8 cellular contexts compared by ENCODE assay signal in the genomic region with DNA sequence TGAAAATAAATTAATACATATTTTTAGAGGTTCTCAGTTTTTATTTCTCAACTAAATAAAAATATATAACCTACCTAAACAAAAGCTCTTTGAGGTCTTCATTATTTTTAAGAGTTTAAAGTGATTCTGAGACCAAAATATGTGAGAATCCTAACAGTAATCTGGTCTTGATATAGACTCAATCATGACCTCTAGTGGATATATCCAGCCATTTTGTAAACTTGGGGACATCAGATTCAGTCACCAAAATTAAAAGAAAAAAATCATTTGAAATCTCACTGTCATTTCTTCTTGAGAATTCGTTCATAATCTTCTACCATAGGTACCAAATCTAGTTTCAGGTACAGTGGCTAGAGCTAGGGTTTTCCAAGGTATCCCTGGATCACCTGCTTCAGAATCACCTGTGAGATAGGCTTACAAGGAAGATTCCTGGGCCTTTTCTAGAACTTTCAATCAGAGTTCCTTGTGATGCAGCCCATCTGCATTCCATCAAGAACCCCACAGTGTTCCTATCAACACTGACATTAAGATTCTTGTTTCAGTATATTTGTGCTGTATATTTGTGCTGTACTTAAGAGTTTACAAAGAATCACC.
A peak's percentile ranks its signal among the peaks of the same experiment; 100 is the strongest.
DNase-seq lines count a peak whose midpoint lies in the region; ATAC-seq, FAIRE-seq and TF ChIP-seq lines count a peak whose summit lies in the region.

No MANE protein-coding gene starts in this region.

- no peaks in the 10 kb centered on the region for H3K9me2 ChIP-seq in PC-9 (ENCODE audit: insufficient read depth)

- no peak overlapping the region for H3K4me3 ChIP-seq in PC-9

- H3K79me2 ChIP-seq in PC-9 (ENCODE audit: low read depth): no peaks in the 10 kb centered on the region

- peak; percentile 77 for TF ChIP-seq CTCF in PC-9 (conservative IDR thresholded peaks at IDR 0.05)

- H2AFZ ChIP-seq in PC-9: no peak overlapping the region

- H3K9me3 ChIP-seq in PC-9 (ENCODE audit: insufficient read depth, low read depth): no peaks in the 10 kb centered on the region

- peak; percentile 8 for DNase-seq in A172 (ENCODE audit: low spot score)
- no peak for DNase-seq in GM19239 (ENCODE audit: insufficient read length, low spot score)
- DNase-seq in PC-9: no peak
- peak; percentile 34 for DNase-seq in glomerular endothelial cell (ENCODE audit: extremely low read depth, low read depth, low spot score)
- no peak for DNase-seq in NCI-H1436 treated with DMSO at 0.1 percent for 48 hours (lab: John Stamatoyannopoulos, UW)
- no peak for DNase-seq in stimulated activated CD4-positive, alpha-beta T cell treated with anti-CD3 and anti-CD28 coated beads, Interleukin-4, amount 100 ng/mL, for 1 hour
- no peak for DNase-seq in activated T-cell treated with anti-CD3 and anti-CD28 coated beads, Interleukin-2, amount 50 U/mL, for 4 hours

- CTCF ChIA-PET in PC-9 (lab: Charles Lee): interaction anchor here (0.7 kb wide), 1 partner anchor 826 kb away, joined by 3 read pairs; no protein-coding TSS in a partner anchor

- intact Hi-C loops in PC-9 (cut with micrococcal nuclease; ENCODE audit: unreplicated experiment): loop anchor here (1.0 to 10.0 kb wide), 5 partner anchors 55 to 1210 kb away; no protein-coding TSS in a partner anchor

- POLR2A ChIA-PET in PC-9 (lab: Charles Lee; ENCODE audit: unreplicated experiment): no interaction called here

- H4K20me1 ChIP-seq in PC-9 (ENCODE audit: insufficient read depth): no peaks in the 10 kb centered on the region

- H3F3A ChIP-seq in PC-9 (ENCODE audit: insufficient read depth, low read depth): no peaks in the 10 kb centered on the region

- H3K27me3 Mint-ChIP-seq in activated T-cell treated with anti-CD3 and anti-CD28 coated beads, Interleukin-2, amount 50 U/mL, for 4 hours (ENCODE audit: low read depth): peaks cover 2% of the 10 kb centered on the region

- H3K9me3 Mint-ChIP-seq in activated T-cell treated with anti-CD3 and anti-CD28 coated beads, Interleukin-2, amount 50 U/mL, for 4 hours: no peaks in the 10 kb centered on the region

- no peaks in the 10 kb centered on the region for H3K4me1 ChIP-seq in PC-9 (replicated peaks; ENCODE audit: insufficient read depth)

- no TSS peak for BruUV-seq in PC-9 (replicated peaks; lab: Mats Ljungman, UMichigan)

- H3K4me2 ChIP-seq in PC-9: no peak overlapping the region

- no peak overlapping the region for H3K4me3 Mint-ChIP-seq in activated T-cell treated with anti-CD3 and anti-CD28 coated beads, Interleukin-2, amount 50 U/mL, for 4 hours

- no peaks in the 10 kb centered on the region for H3K36me3 Mint-ChIP-seq in activated T-cell treated with anti-CD3 and anti-CD28 coated beads, Interleukin-2, amount 50 U/mL, for 4 hours (ENCODE audit: insufficient read depth)

- no peaks in the 10 kb centered on the region for H3K36me3 ChIP-seq in PC-9 (ENCODE audit: low read depth)

- ATAC-seq in activated T-cell treated with anti-CD3 and anti-CD28 coated beads, Interleukin-2, amount 50 U/mL, for 4 hours: no peak
- no peak for ATAC-seq in HG02970 (IDR thresholded peaks at IDR 0.05; ENCODE audit: low FRiP score, unreplicated experiment)

- no peak overlapping the region for H3K27ac ChIP-seq in PC-9

- H3K27me3 ChIP-seq in PC-9 (ENCODE audit: insufficient read depth, low read depth): no peaks in the 10 kb centered on the region

- FAIRE-seq in GM19239 (lab: Jason Lieb, UNC): peak; percentile 78

- no peaks in the 10 kb centered on the region for H3K4me1 Mint-ChIP-seq in activated T-cell treated with anti-CD3 and anti-CD28 coated beads, Interleukin-2, amount 50 U/mL, for 4 hours (ENCODE audit: low read depth)

Comparison
In these comparisons a context has a peak if more than half of its experiments do, and no peak if none do; other contexts are left out.
1. DNase-seq: peak in A172 (single experiment) and glomerular endothelial cell (single experiment); none in GM19239 (single experiment), PC-9 (0 of 2), NCI-H1436 treated with DMSO at 0.1 percent for 48 hours (single experiment), stimulated activated CD4-positive, alpha-beta T cell treated with anti-CD3 and anti-CD28 coated beads, Interleukin-4, amount 100 ng/mL, for 1 hour (single experiment) and activated T-cell treated with anti-CD3 and anti-CD28 coated beads, Interleukin-2, amount 50 U/mL, for 4 hours (single experiment).